In the genomic region with DNA sequence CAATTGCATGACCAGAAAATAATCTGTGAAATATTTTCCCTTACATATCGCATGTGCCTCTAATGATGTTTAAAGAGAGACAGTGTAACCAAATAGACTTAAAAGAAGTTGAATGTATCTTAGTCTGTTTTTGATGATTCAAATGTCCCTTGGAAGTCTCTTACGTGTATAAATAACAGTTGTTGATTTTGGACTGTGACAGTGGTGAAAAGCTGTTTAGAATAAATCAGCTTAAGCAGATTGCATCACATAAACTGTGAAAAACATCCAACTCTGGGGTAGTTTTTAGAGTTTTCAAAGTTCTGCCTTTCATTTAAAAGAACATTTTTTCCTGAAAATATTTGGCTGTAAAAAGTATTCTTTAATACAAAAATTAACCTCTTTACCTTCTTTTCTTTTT, we compare ENCODE assay signal across 33 cellular contexts.
A peak's percentile ranks its signal among the peaks of the same experiment; 100 is the strongest.
DNase-seq lines count a peak whose midpoint lies in the region; TF ChIP-seq lines count a peak whose summit lies in the region.
"Had no signal": no experiment of that assay in that cellular context is flagged by ENCODE, and none has a peak within 500 bp of the region (broad histone marks: within the 10 kb centered on the region; RNA-seq: fewer than 3 reads in every experiment).

No MANE protein-coding gene starts in this region.

- H3K36me3 Mint-ChIP-seq in osteocyte (ENCODE audit: unreplicated experiment): peaks cover 4% of the 10 kb centered on the region
- no peaks in the 10 kb centered on the region for H3K36me3 Mint-ChIP-seq in activated CD4-positive, alpha-beta memory T cell treated with anti-CD3 and anti-CD28 coated beads, Interleukin-2, amount 10 ng/mL, durations not matched to agents 7 days and 5 days (ENCODE audit: low read depth)
- H3K36me3 Mint-ChIP-seq: brain; naive thymus-derived CD8-positive, alpha-beta T cell had no signal

- H3K4me3 Mint-ChIP-seq in osteocyte (ENCODE audit: unreplicated experiment): no peak overlapping the region
- H3K4me3 Mint-ChIP-seq in activated CD4-positive, alpha-beta memory T cell treated with anti-CD3 and anti-CD28 coated beads, Interleukin-2, amount 10 ng/mL, durations not matched to agents 7 days and 5 days: no peak overlapping the region
- H3K4me3 Mint-ChIP-seq: activated T-cell treated with anti-CD3 and anti-CD28 coated beads, Interleukin-2, amount 50 U/mL, for 24 hours; brain; naive thymus-derived CD8-positive, alpha-beta T cell; stimulated activated naive CD8-positive, alpha-beta T cell treated with anti-CD3 and anti-CD28 coated beads, Interleukin-15, amount 100 ng/mL, for 72 hours had no signal

- POLR2A ChIA-PET in activated CD4-positive, alpha-beta memory T cell treated with anti-CD3 and anti-CD28 coated beads, Interleukin-2, amount 10 ng/mL, durations not matched to agents 7 days and 5 days (lab: Charles Lee): no interaction called here

- peaks cover 7% of the 10 kb centered on the region for H3K9me3 Mint-ChIP-seq in osteocyte (ENCODE audit: unreplicated experiment)
- no peaks in the 10 kb centered on the region for H3K9me3 Mint-ChIP-seq in activated CD4-positive, alpha-beta memory T cell treated with anti-CD3 and anti-CD28 coated beads, Interleukin-2, amount 10 ng/mL, durations not matched to agents 7 days and 5 days

- peak overlapping the region; percentile 32 for H3K27ac Mint-ChIP-seq in osteocyte (ENCODE audit: unreplicated experiment)
- H3K27ac Mint-ChIP-seq in activated CD4-positive, alpha-beta memory T cell treated with anti-CD3 and anti-CD28 coated beads, Interleukin-2, amount 10 ng/mL, durations not matched to agents 7 days and 5 days: no peak overlapping the region
- H3K27ac Mint-ChIP-seq: activated T-cell treated with anti-CD3 and anti-CD28 coated beads, Interleukin-2, amount 50 U/mL, for 24 hours; brain; naive thymus-derived CD8-positive, alpha-beta T cell had no signal

- no peaks in the 10 kb centered on the region for H3K27me3 Mint-ChIP-seq in osteocyte (ENCODE audit: unreplicated experiment)
- H3K27me3 Mint-ChIP-seq in activated CD4-positive, alpha-beta memory T cell treated with anti-CD3 and anti-CD28 coated beads, Interleukin-2, amount 10 ng/mL, durations not matched to agents 7 days and 5 days: no peaks in the 10 kb centered on the region
- H3K27me3 Mint-ChIP-seq: activated T-cell treated with anti-CD3 and anti-CD28 coated beads, Interleukin-2, amount 50 U/mL, for 24 hours; naive thymus-derived CD8-positive, alpha-beta T cell; stimulated activated naive CD8-positive, alpha-beta T cell treated with anti-CD3 and anti-CD28 coated beads, Interleukin-15, amount 100 ng/mL, for 72 hours had no signal

- DNase-seq in AG10803 (ENCODE audit: low read depth) (peak; percentile 70), LHCN-M2 (ENCODE audit: low read depth) (peak; percentile 71), fibroblast of gingiva (ENCODE audit: low read depth) (peak; percentile 86), osteocyte (ENCODE audit: extremely low spot score, unreplicated experiment) (no peak), hippocampal formation (lab: John Stamatoyannopoulos, UW) (no peak), SHP77 treated with DMSO at 0.1 percent for 48 hours (lab: John Stamatoyannopoulos, UW) (no peak), COLO668 (lab: John Stamatoyannopoulos, UW; ENCODE audit: unreplicated experiment) (no peak)
- DNase-seq in activated CD4-positive, alpha-beta memory T cell treated with anti-CD3 and anti-CD28 coated beads, Interleukin-2, amount 10 ng/mL, durations not matched to agents 7 days and 5 days: no peak
- DNase-seq: activated CD4-positive, alpha-beta T cell treated with anti-CD3 and anti-CD28 coated beads for 4 hours; activated gamma-delta T cell treated with Interleukin-2 at 50 U/mL for 16 hours; activated T-cell treated with anti-CD3 and anti-CD28 coated beads, Interleukin-2, amount 50 U/mL, for 24 hours; DMS53; effector memory CD4-positive, alpha-beta T cell; KBM-7; kidney; midbrain; MV-4-11; naive thymus-derived CD8-positive, alpha-beta T cell; NCI-H1694; NCI-H2171; NCI-H510A; NK-92 treated with Interleukin-12 subunit alpha and Interleukin-12 subunit beta, amount 100 ng/mL, for 24 hours; nucleus accumbens; PC-9; psoas muscle; Right ventricle myocardium superior; stimulated activated CD4-positive, alpha-beta T cell treated with anti-CD3 and anti-CD28 coated beads, Interleukin-1b, Interleukin-23, amount 100 ng/mL, for 48 hours; stimulated activated CD8-positive, alpha-beta memory T cell treated with anti-CD3 and anti-CD28 coated beads, Interleukin-4, amount 100 ng/mL, for 48 hours; stimulated activated naive CD8-positive, alpha-beta T cell treated with anti-CD3 and anti-CD28 coated beads, Interleukin-15, amount 100 ng/mL, for 72 hours; thyroid gland had no signal

- CTCF ChIA-PET in activated CD4-positive, alpha-beta memory T cell treated with anti-CD3 and anti-CD28 coated beads, Interleukin-2, amount 10 ng/mL, durations not matched to agents 7 days and 5 days (lab: Charles Lee): no interaction called here

- TF ChIP-seq CTCF in AG10803 (conservative IDR thresholded peaks at IDR 0.05; ENCODE audit: low read length): no peak
- no peak for TF ChIP-seq CTCF in osteocyte (IDR thresholded peaks at IDR 0.05)

- H3K4me3 ChIP-seq in AG10803 (ENCODE audit: low read length): no peak overlapping the region
- H3K4me3 ChIP-seq: BLaER1, PC-9, psoas muscle, skin epidermis, thyroid gland had no signal

- H3K4me1 Mint-ChIP-seq in osteocyte (ENCODE audit: unreplicated experiment): peaks cover 16% of the 10 kb centered on the region
- no peaks in the 10 kb centered on the region for H3K4me1 Mint-ChIP-seq in activated CD4-positive, alpha-beta memory T cell treated with anti-CD3 and anti-CD28 coated beads, Interleukin-2, amount 10 ng/mL, durations not matched to agents 7 days and 5 days
- H3K4me1 Mint-ChIP-seq: naive thymus-derived CD8-positive, alpha-beta T cell; stimulated activated naive CD8-positive, alpha-beta T cell treated with anti-CD3 and anti-CD28 coated beads, Interleukin-15, amount 100 ng/mL, for 72 hours had no signal

Comparison
In these comparisons a context has a peak if more than half of its experiments do, and no peak if none do; other contexts are left out.
1. DNase-seq: peak in AG10803 (single experiment), LHCN-M2 (single experiment) and fibroblast of gingiva (single experiment); none in osteocyte (single experiment), hippocampal formation (0 of 2), SHP77 treated with DMSO at 0.1 percent for 48 hours (single experiment), COLO668 (single experiment) and activated CD4-positive, alpha-beta memory T cell treated with anti-CD3 and anti-CD28 coated beads, Interleukin-2, amount 10 ng/mL, durations not matched to agents 7 days and 5 days (single experiment).